Comparison of ENCODE assay signal across 8 cellular contexts in the genomic region with DNA sequence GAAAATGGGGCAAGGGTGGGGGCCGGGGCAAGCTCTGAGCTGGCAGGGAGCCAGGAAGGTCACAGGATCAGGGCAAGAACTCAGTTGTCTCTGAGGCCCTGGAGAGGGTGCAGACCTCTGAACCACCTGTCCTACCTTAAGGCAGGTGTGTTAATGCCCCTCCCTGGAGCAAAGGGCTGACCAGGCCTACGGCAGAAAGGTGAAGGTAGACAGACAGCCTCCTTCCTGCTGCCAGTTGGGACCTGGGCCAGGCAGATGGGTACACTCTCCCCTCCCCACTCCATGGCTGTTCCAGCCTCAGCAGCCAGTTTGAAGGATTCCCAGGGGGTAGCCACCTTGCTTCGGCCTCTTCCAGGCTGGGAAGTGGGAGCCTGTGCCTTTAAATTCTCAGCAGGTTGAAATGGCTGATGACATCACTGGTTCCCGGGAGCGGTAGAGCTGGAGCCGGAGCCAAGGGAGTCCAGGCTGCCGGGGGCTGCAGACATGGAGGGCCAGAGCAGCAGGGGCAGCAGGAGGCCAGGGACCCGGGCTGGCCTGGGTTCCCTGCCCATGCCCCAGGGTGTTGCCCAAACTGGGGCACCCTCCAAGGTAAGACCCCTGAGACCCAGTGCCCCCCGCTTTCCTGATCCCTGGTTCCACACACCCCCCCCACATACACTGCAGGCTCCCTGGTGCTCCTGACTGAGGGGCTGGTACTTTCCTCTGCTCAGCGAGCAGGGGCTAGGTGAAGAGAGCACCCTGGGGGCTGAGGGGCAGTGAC.
A peak's percentile ranks its signal among the peaks of the same experiment; 100 is the strongest.
DNase-seq lines count a peak whose midpoint lies in the region; ATAC-seq and TF ChIP-seq lines count a peak whose summit lies in the region.

A gene with protein sequence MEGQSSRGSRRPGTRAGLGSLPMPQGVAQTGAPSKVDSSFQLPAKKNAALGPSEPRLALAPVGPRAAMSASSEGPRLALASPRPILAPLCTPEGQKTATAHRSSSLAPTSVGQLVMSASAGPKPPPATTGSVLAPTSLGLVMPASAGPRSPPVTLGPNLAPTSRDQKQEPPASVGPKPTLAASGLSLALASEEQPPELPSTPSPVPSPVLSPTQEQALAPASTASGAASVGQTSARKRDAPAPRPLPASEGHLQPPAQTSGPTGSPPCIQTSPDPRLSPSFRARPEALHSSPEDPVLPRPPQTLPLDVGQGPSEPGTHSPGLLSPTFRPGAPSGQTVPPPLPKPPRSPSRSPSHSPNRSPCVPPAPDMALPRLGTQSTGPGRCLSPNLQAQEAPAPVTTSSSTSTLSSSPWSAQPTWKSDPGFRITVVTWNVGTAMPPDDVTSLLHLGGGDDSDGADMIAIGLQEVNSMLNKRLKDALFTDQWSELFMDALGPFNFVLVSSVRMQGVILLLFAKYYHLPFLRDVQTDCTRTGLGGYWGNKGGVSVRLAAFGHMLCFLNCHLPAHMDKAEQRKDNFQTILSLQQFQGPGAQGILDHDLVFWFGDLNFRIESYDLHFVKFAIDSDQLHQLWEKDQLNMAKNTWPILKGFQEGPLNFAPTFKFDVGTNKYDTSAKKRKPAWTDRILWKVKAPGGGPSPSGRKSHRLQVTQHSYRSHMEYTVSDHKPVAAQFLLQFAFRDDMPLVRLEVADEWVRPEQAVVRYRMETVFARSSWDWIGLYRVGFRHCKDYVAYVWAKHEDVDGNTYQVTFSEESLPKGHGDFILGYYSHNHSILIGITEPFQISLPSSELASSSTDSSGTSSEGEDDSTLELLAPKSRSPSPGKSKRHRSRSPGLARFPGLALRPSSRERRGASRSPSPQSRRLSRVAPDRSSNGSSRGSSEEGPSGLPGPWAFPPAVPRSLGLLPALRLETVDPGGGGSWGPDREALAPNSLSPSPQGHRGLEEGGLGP (plus strand): TSS at position 435 of the 760 bp plus-strand sequence. CDS start 49 bp downstream, at position 484.

- peaks cover 27% of the 10 kb centered on the region for H3K4me1 Mint-ChIP-seq in nephron progenitor cell

- ATAC-seq in GM19351 (IDR thresholded peaks at IDR 0.05; ENCODE audit: unreplicated experiment) (no peak), GM21390 (IDR thresholded peaks at IDR 0.05; ENCODE audit: unreplicated experiment) (no peak)

- peak within 1 kb of the TSS; percentile 72 for H3K4me3 Mint-ChIP-seq in nephron progenitor cell

- TF ChIP-seq CTCF in fibroblast of mammary gland (conservative IDR thresholded peaks at IDR 0.05; ENCODE audit: control insufficient read depth, insufficient read depth, low read depth, low read length) (no peak), nephron progenitor cell (IDR thresholded peaks at IDR 0.05) (no peak)

- peak; percentile 48 to 67 (median 48) for DNase-seq in NCI-H1417 (lab: John Stamatoyannopoulos, UW)
- no peak for DNase-seq in NCI-H1417 treated with DMSO at 0.1 percent for 48 hours (lab: John Stamatoyannopoulos, UW)
- peak; percentile 60 for DNase-seq in RPMI8226
- DNase-seq in fibroblast of mammary gland (ENCODE audit: low read depth): peak; percentile 36
- peak; percentile 61 for DNase-seq in nephron progenitor cell
- DNase-seq in activated gamma-delta T cell (lab: John Stamatoyannopoulos, UW): no peak

- H3K4me3 ChIP-seq in fibroblast of mammary gland (ENCODE audit: control insufficient read depth, low read depth, low read length): no peak within 1 kb of the TSS

- no peak within 1 kb of the TSS for H3K27ac Mint-ChIP-seq in nephron progenitor cell

- peaks cover 13% of the 10 kb centered on the region for H3K27me3 Mint-ChIP-seq in nephron progenitor cell (ENCODE audit: low read depth, poor library complexity)

- no peaks in the 10 kb centered on the region for H3K9me3 Mint-ChIP-seq in nephron progenitor cell

- H3K36me3 Mint-ChIP-seq in nephron progenitor cell (ENCODE audit: low read depth): no peaks in the 10 kb centered on the region

Comparison
In these comparisons a context has a peak if more than half of its experiments do, and no peak if none do; other contexts are left out.
1. DNase-seq: peak in NCI-H1417 (3 of 3), RPMI8226 (single experiment), fibroblast of mammary gland (single experiment) and nephron progenitor cell (single experiment); none in NCI-H1417 treated with DMSO at 0.1 percent for 48 hours (single experiment) and activated gamma-delta T cell (single experiment).